In the genomic region with DNA sequence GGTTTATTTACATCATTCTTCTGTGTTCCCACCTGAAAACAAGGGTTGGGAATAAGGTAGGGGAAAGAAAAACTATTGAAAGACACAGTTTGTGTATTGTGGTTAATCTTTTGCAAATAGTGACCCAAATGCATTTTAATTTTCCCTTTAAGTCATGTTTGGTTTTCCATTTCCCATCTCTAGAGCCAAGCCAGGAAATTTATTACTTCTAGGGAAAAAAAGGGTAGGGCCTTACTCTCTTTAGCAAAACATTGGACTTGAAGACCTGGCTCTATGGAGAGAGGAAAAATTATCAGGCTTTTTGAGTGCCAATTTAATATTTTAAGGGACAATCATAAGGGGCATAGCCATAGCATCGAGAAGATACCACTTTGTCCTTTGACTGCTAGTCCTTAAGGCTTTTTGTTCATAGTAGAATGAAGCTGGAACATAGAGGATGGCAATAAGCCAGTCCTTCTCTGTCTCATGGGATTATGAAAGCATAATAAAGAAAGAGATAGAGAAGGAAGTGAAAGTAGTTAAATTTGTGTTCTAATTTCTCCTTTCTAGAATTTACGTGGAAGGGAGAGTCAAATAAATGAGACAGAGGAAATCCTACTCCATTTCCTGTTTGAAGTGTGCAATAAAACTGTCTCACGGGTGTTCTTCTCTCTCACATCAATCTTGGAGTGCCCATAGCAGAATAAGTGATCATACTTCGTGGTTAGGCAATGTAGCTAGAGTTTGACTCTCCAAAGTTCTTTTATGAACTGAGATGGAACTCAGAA, we compare ENCODE assay signal across 13 cellular contexts. TPM values are rescaled to one million over a fixed set of nuclear protein-coding genes. Genes with fewer than 3 reads are reported as not detected.
DNase-seq lines count a peak whose midpoint lies in the region; ATAC-seq, FAIRE-seq and TF ChIP-seq lines count a peak whose summit lies in the region.
"Had no signal": no experiment of that assay in that cellular context is flagged by ENCODE, and none has a peak within 500 bp of the region (broad histone marks: within the 10 kb centered on the region; RNA-seq: fewer than 3 reads in every experiment).

No MANE protein-coding gene starts in this region.

- no peak for FAIRE-seq in GM12892 (lab: Jason Lieb, UNC)
- FAIRE-seq: endometrium had no signal

- no peaks in the 10 kb centered on the region for H3K36me3 ChIP-seq in left ventricle myocardium inferior
- H3K36me3 ChIP-seq in upper lobe of right lung, result no peaks in the 10 kb centered on the region

- no peak for TF ChIP-seq POLR2A in GM12892 (IDR thresholded peaks at IDR 0.05; ENCODE audit: low read depth, low read length)

- H3K27me3 Mint-ChIP-seq in T-helper 2 cell treated with Interferon-gamma antibody and Interleukin-4, amounts not matched to agents 5 μg/mL and 100 μg/mL, for 36 hours (ENCODE audit: low read depth), result peaks cover 14% of the 10 kb centered on the region

- H3K4me3 ChIP-seq in left ventricle myocardium inferior, result no peak overlapping the region
- H3K4me3 ChIP-seq in upper lobe of right lung, result no peak overlapping the region

- ATAC-seq in Right ventricle myocardium inferior (peak; percentile 20), HG02973 (IDR thresholded peaks at IDR 0.05; ENCODE audit: unreplicated experiment) (peak; percentile 89), upper lobe of right lung (peak; percentile 81), foreskin keratinocyte (no peak)
- ATAC-seq: HCT116 had no signal

- H3K27ac Mint-ChIP-seq in T-helper 2 cell treated with Interferon-gamma antibody and Interleukin-4, amounts not matched to agents 5 μg/mL and 100 μg/mL, for 36 hours, result no peak overlapping the region

- intact Hi-C loops in Right ventricle myocardium inferior (cut with DNase I) (no loop called here), left ventricle myocardium inferior (cut with micrococcal nuclease) (no loop called here), upper lobe of right lung (cut with DNase I) (no loop called here)

- no peak overlapping the region for H3K27ac ChIP-seq in left ventricle myocardium inferior (replicated peaks)
- H3K27ac ChIP-seq in upper lobe of right lung, result no peak overlapping the region
- no peak overlapping the region for H3K27ac ChIP-seq in foreskin keratinocyte
- H3K27ac ChIP-seq: C4-2B had no signal

- H3K4me1 ChIP-seq in left ventricle myocardium inferior (no peaks in the 10 kb centered on the region), upper lobe of right lung (no peaks in the 10 kb centered on the region), foreskin keratinocyte (no peaks in the 10 kb centered on the region)

- H3K9me3 ChIP-seq in left ventricle myocardium inferior (replicated peaks) (peaks cover 13% of the 10 kb centered on the region), upper lobe of right lung (no peaks in the 10 kb centered on the region)

- H3K36me3 Mint-ChIP-seq in T-helper 2 cell treated with Interferon-gamma antibody and Interleukin-4, amounts not matched to agents 5 μg/mL and 100 μg/mL, for 36 hours (ENCODE audit: low read depth), result no peaks in the 10 kb centered on the region

- TF ChIP-seq CTCF in left ventricle myocardium inferior (IDR thresholded peaks at IDR 0.05; ENCODE audit: borderline replicate concordance), result no peak
- TF ChIP-seq CTCF in upper lobe of right lung (IDR thresholded peaks at IDR 0.05), result no peak
- TF ChIP-seq CTCF in foreskin keratinocyte (conservative IDR thresholded peaks at IDR 0.05), result no peak

- H3K4me1 Mint-ChIP-seq in T-helper 2 cell treated with Interferon-gamma antibody and Interleukin-4, amounts not matched to agents 5 μg/mL and 100 μg/mL, for 36 hours (ENCODE audit: low read depth), result peaks cover 6% of the 10 kb centered on the region

- no peak for DNase-seq in Right ventricle myocardium inferior (ENCODE audit: missing footprints)
- no peak for DNase-seq in left ventricle myocardium inferior
- DNase-seq in SIG-M5 (lab: John Stamatoyannopoulos, UW), result peak; percentile 61
- no peak for DNase-seq in upper lobe of right lung
- DNase-seq in GM12892 (ENCODE audit: insufficient read length), result no peak
- no peak for DNase-seq in T-helper 2 cell treated with Interferon-gamma antibody and Interleukin-4, amounts not matched to agents 5 μg/mL and 100 μg/mL, for 36 hours (ENCODE audit: low spot score)
- no peak for DNase-seq in foreskin keratinocyte
- DNase-seq: activated CD4-positive, alpha-beta T cell treated with anti-CD3 and anti-CD28 coated beads for 4 hours had no signal

- H3K9me3 Mint-ChIP-seq in T-helper 2 cell treated with Interferon-gamma antibody and Interleukin-4, amounts not matched to agents 5 μg/mL and 100 μg/mL, for 36 hours, result no peaks in the 10 kb centered on the region

- H3K4me3 Mint-ChIP-seq in T-helper 2 cell treated with Interferon-gamma antibody and Interleukin-4, amounts not matched to agents 5 μg/mL and 100 μg/mL, for 36 hours, result no peak overlapping the region

- H3K27me3 ChIP-seq in left ventricle myocardium inferior (ENCODE audit: low read depth) (no peaks in the 10 kb centered on the region), upper lobe of right lung (no peaks in the 10 kb centered on the region), foreskin keratinocyte (no peaks in the 10 kb centered on the region)

RNA-seq across cellular contexts. Expression of a gene that starts 50.9 kb away (rescaled TPM):
- 0.35 TPM for total RNA-seq in Right ventricle myocardium inferior
- 0.82 TPM for total RNA-seq in left ventricle myocardium inferior
- 1.4 TPM for total RNA-seq in upper lobe of right lung
- polyA plus RNA-seq in GM12892 (2012; ENCODE audit: missing spikeins), result not detected
- total RNA-seq in foreskin keratinocyte, result not detected in 2 replicates
- polyA plus RNA-seq in foreskin keratinocyte, result not detected in 2 replicates
- total RNA-seq: myocyte had no signal
